ENCODE assay signal across 1 cellular context in the genomic region with DNA sequence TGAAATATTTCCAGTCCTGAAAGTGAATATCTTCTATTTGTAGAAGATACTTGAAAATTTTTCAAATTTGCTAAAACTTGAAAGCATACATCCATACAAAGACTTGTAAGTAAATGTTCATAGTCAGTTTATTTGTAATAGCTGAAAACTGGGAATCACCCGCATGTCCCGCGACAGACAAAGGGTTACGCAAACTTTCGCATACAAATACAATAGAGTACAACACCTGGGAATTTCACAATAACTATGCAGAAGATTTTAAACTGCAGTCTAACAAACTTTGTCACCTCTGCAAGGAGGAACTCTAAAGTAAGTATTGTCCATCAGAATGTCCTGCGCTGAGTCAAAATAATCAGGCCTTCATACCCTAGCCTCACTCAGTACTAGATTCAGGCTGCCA.
TF ChIP-seq lines count a peak whose summit lies in the region.

No MANE protein-coding gene starts in this region.

TF ChIP-seq in GM23338, 12 proteins besides CTCF, POLR2A, EP300 and RAD21:
- TF ChIP-seq JUNB (IDR thresholded peaks at IDR 0.05; ENCODE audit: unreplicated experiment) = no peak
- TF ChIP-seq CREB1 (CRISPR knock-in tag; IDR thresholded peaks at IDR 0.05; ENCODE audit: low read depth) = no peak
- TF ChIP-seq NANOG (IDR thresholded peaks at IDR 0.05; ENCODE audit: borderline replicate concordance) = no peak
- TF ChIP-seq ZNF114 (CRISPR knock-in tag; IDR thresholded peaks at IDR 0.05) = no peak
- TF ChIP-seq, protein P1, sequence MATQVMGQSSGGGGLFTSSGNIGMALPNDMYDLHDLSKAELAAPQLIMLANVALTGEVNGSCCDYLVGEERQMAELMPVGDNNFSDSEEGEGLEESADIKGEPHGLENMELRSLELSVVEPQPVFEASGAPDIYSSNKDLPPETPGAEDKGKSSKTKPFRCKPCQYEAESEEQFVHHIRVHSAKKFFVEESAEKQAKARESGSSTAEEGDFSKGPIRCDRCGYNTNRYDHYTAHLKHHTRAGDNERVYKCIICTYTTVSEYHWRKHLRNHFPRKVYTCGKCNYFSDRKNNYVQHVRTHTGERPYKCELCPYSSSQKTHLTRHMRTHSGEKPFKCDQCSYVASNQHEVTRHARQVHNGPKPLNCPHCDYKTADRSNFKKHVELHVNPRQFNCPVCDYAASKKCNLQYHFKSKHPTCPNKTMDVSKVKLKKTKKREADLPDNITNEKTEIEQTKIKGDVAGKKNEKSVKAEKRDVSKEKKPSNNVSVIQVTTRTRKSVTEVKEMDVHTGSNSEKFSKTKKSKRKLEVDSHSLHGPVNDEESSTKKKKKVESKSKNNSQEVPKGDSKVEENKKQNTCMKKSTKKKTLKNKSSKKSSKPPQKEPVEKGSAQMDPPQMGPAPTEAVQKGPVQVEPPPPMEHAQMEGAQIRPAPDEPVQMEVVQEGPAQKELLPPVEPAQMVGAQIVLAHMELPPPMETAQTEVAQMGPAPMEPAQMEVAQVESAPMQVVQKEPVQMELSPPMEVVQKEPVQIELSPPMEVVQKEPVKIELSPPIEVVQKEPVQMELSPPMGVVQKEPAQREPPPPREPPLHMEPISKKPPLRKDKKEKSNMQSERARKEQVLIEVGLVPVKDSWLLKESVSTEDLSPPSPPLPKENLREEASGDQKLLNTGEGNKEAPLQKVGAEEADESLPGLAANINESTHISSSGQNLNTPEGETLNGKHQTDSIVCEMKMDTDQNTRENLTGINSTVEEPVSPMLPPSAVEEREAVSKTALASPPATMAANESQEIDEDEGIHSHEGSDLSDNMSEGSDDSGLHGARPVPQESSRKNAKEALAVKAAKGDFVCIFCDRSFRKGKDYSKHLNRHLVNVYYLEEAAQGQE (IDR thresholded peaks at IDR 0.05; ENCODE audit: unreplicated experiment) = no peak
- TF ChIP-seq, protein P2, sequence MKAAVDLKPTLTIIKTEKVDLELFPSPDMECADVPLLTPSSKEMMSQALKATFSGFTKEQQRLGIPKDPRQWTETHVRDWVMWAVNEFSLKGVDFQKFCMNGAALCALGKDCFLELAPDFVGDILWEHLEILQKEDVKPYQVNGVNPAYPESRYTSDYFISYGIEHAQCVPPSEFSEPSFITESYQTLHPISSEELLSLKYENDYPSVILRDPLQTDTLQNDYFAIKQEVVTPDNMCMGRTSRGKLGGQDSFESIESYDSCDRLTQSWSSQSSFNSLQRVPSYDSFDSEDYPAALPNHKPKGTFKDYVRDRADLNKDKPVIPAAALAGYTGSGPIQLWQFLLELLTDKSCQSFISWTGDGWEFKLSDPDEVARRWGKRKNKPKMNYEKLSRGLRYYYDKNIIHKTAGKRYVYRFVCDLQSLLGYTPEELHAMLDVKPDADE (IDR thresholded peaks at IDR 0.05) = no peak
- no peak for TF ChIP-seq EZH2phosphoT487 (IDR thresholded peaks at IDR 0.05; ENCODE audit: unreplicated experiment)
- no peak for TF ChIP-seq EZH2 (IDR thresholded peaks at IDR 0.05; ENCODE audit: low read depth, unreplicated experiment)
- TF ChIP-seq POLR2AphosphoS5 (IDR thresholded peaks at IDR 0.05; ENCODE audit: low read depth) = no peak
- TF ChIP-seq STAT1 (IDR thresholded peaks at IDR 0.05; ENCODE audit: unreplicated experiment) = no peak
- TF ChIP-seq ZNF331 (CRISPR knock-in tag; IDR thresholded peaks at IDR 0.05; ENCODE audit: low read depth) = no peak
- TF ChIP-seq, protein P3, sequence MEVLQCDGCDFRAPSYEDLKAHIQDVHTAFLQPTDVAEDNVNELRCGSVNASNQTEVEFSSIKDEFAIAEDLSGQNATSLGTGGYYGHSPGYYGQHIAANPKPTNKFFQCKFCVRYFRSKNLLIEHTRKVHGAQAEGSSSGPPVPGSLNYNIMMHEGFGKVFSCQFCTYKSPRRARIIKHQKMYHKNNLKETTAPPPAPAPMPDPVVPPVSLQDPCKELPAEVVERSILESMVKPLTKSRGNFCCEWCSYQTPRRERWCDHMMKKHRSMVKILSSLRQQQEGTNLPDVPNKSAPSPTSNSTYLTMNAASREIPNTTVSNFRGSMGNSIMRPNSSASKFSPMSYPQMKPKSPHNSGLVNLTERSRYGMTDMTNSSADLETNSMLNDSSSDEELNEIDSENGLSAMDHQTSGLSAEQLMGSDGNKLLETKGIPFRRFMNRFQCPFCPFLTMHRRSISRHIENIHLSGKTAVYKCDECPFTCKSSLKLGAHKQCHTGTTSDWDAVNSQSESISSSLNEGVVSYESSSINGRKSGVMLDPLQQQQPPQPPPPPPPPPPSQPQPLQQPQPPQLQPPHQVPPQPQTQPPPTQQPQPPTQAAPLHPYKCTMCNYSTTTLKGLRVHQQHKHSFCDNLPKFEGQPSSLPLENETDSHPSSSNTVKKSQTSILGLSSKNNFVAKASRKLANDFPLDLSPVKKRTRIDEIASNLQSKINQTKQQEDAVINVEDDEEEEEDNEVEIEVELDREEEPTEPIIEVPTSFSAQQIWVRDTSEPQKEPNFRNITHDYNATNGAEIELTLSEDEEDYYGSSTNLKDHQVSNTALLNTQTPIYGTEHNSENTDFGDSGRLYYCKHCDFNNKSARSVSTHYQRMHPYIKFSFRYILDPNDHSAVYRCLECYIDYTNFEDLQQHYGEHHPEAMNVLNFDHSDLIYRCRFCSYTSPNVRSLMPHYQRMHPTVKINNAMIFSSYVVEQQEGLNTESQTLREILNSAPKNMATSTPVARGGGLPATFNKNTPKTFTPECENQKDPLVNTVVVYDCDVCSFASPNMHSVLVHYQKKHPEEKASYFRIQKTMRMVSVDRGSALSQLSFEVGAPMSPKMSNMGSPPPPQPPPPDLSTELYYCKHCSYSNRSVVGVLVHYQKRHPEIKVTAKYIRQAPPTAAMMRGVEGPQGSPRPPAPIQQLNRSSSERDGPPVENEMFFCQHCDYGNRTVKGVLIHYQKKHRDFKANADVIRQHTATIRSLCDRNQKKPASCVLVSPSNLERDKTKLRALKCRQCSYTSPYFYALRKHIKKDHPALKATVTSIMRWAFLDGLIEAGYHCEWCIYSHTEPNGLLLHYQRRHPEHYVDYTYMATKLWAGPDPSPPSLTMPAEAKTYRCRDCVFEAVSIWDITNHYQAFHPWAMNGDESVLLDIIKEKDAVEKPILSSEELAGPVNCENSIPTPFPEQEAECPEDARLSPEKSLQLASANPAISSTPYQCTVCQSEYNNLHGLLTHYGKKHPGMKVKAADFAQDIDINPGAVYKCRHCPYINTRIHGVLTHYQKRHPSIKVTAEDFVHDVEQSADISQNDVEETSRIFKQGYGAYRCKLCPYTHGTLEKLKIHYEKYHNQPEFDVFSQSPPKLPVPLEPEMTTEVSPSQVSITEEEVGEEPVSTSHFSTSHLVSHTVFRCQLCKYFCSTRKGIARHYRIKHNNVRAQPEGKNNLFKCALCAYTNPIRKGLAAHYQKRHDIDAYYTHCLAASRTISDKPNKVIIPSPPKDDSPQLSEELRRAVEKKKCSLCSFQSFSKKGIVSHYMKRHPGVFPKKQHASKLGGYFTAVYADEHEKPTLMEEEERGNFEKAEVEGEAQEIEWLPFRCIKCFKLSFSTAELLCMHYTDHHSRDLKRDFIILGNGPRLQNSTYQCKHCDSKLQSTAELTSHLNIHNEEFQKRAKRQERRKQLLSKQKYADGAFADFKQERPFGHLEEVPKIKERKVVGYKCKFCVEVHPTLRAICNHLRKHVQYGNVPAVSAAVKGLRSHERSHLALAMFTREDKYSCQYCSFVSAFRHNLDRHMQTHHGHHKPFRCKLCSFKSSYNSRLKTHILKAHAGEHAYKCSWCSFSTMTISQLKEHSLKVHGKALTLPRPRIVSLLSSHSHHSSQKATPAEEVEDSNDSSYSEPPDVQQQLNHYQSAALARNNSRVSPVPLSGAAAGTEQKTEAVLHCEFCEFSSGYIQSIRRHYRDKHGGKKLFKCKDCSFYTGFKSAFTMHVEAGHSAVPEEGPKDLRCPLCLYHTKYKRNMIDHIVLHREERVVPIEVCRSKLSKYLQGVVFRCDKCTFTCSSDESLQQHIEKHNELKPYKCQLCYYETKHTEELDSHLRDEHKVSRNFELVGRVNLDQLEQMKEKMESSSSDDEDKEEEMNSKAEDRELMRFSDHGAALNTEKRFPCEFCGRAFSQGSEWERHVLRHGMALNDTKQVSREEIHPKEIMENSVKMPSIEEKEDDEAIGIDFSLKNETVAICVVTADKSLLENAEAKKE (CRISPR knock-in tag; IDR thresholded peaks at IDR 0.05) = no peak
